In genomic region chr5:140690941-140691924, GRCh38 we compare ENCODE assay signal across 8 cellular contexts.
A peak's percentile ranks its signal among the peaks of the same experiment; 100 is the strongest.
DNase-seq lines count a peak whose midpoint lies in the region; ATAC-seq and TF ChIP-seq lines count a peak whose summit lies in the region.

TSS of gene HARS1 (minus strand) at chr5:140691370. CDS start at chr5:140691304, 66 bp downstream.
TSS of gene HARS2 (plus strand) at chr5:140691455. CDS start at chr5:140691649, 194 bp downstream.

- peak; percentile 75 for DNase-seq in AG09309 (ENCODE audit: low read depth)
- DNase-seq in NCI-H345 treated with DMSO at 0.1 percent for 48 hours (lab: John Stamatoyannopoulos, UW; ENCODE audit: unreplicated experiment): peak; percentile 84
- DNase-seq in activated CD4-positive, CD25-positive, alpha-beta regulatory T cell treated with anti-CD3 and anti-CD28 coated beads, Interleukin-2, amount 50 U/mL, for 72 hours: peak; percentile 76
- peak; percentile 53 to 79 for DNase-seq in cerebellar nuclear complex (lab: John Stamatoyannopoulos, UW)
- DNase-seq in islet precursor cell: peak; percentile 98
- peak; percentile 80 to 85 (median 81) for DNase-seq in stimulated activated CD4-positive, alpha-beta T cell treated with anti-CD3 and anti-CD28 coated beads, Interleukin-12 subunit alpha, Interleukin-12 subunit beta, amount 100 ng/mL, for 48 hours (ENCODE audit: low read depth in 2 of 3, low spot score in 1 of 3)

- no peak for TF ChIP-seq CTCF in AG09309 (IDR thresholded peaks at IDR 0.05; ENCODE audit: control insufficient read depth, insufficient read depth, low read depth, low read length, missing control alignments)

- peak; percentile 95 for ATAC-seq in GM19023 (IDR thresholded peaks at IDR 0.05; ENCODE audit: unreplicated experiment)
- ATAC-seq in HG03280 (IDR thresholded peaks at IDR 0.05; ENCODE audit: unreplicated experiment): peak; percentile 97

- H3K4me3 ChIP-seq in AG09309 (ENCODE audit: control insufficient read depth, low read depth, low read length): peak within 1 kb of the TSS; percentile 85

Comparison
In these comparisons a context has a peak if more than half of its experiments do, and no peak if none do; other contexts are left out.
1. Peak in every context shown above with its lines: DNase-seq, ATAC-seq and H3K4me3 ChIP-seq.